Comparison of ENCODE assay signal across 7 cellular contexts in the genomic region with DNA sequence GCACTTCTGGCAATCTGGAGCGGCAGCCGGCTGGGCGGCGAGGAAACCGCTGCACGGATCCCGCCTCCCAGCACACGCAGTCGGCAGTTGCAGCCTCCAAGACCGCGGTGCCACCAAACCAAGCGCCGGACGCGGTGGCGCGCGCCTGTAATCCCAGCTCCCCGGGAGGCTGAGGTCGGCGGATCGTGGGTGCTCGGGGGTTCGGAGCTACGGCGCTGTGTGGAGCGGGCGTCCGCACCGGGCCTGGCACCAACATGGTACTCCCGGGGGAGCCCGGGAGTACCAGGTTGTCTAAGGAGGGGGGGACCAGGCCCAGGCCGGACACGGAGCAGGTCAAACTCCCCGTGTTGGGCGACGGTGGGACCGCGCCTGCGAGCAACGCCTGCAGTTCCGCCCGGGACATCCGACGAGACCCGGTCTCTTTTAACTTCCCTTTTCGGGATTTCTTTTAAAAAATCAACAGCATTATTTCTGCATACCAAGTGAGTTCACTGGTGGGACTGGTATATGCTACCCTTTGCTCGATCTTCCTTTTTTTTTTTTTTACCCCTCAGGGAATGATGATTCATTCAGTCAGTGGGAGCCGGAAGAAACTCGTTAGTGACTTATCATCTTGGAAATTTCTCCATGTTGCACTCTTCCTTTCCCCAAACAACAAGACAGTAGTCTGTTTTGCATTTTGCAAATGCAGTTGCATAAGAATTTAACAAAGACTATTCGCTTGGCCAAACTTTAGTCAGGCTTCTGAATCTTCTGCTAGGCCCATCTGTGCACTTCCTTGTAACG. TPM values are rescaled to one million over a fixed set of nuclear protein-coding genes. Genes with fewer than 3 reads are reported as not detected.
DNase-seq lines count a peak whose midpoint lies in the region; ATAC-seq and TF ChIP-seq lines count a peak whose summit lies in the region.

No MANE protein-coding gene starts in this region.

- DNase-seq in activated CD8-positive, alpha-beta T cell treated with anti-CD3 and anti-CD28 coated beads for 36 hours = peak; percentile 35
- DNase-seq in glomerular visceral epithelial cell (ENCODE audit: extremely low spot score) (peak; percentile 17), NCI-H146 (lab: John Stamatoyannopoulos, UW) (no peak)
- peak; percentile 18 for DNase-seq in stimulated activated CD4-positive, alpha-beta T cell treated with anti-CD3 and anti-CD28 coated beads, Interleukin-1b, Interleukin-23, amount 100 ng/mL, for 48 hours

- no peaks in the 10 kb centered on the region for H3K9me3 ChIP-seq in HUES64 (ENCODE audit: insufficient read depth, low read depth, low read length)

- H3K27ac ChIP-seq in HUES64 (ENCODE audit: low read depth, low read length) = peak overlapping the region; percentile 50

- peaks cover 18% of the 10 kb centered on the region for H3K4me1 ChIP-seq in HUES64 (ENCODE audit: insufficient read depth, low read length)

- peak overlapping the region; percentile 69 for H3K4me3 Mint-ChIP-seq in activated CD8-positive, alpha-beta T cell treated with anti-CD3 and anti-CD28 coated beads for 36 hours

- no peak overlapping the region for H3K27ac Mint-ChIP-seq in activated CD8-positive, alpha-beta T cell treated with anti-CD3 and anti-CD28 coated beads for 36 hours

- peaks cover 44% of the 10 kb centered on the region for H3K27me3 ChIP-seq in HUES64 (ENCODE audit: insufficient read depth, low read length)

- peaks cover 32% of the 10 kb centered on the region for H3K4me1 Mint-ChIP-seq in activated CD8-positive, alpha-beta T cell treated with anti-CD3 and anti-CD28 coated beads for 36 hours (ENCODE audit: low read depth)

- peak overlapping the region; percentile 73 for H3K4me3 ChIP-seq in HUES64 (ENCODE audit: low read length)

- H3K9me3 Mint-ChIP-seq in activated CD8-positive, alpha-beta T cell treated with anti-CD3 and anti-CD28 coated beads for 36 hours = no peaks in the 10 kb centered on the region

- intact Hi-C loops in activated CD8-positive, alpha-beta T cell treated with anti-CD3 and anti-CD28 coated beads for 36 hours (cut with micrococcal nuclease) = no loop called here

- H3K36me3 Mint-ChIP-seq in activated CD8-positive, alpha-beta T cell treated with anti-CD3 and anti-CD28 coated beads for 36 hours (ENCODE audit: low read depth) = peaks cover 5% of the 10 kb centered on the region

- 5% methylated on average over 52 of the region's 52 CpGs for WGBS in HUES64

- H3K9ac ChIP-seq in HUES64 (ENCODE audit: low read depth, low read length) = peak overlapping the region; percentile 79

- POLR2A ChIA-PET in activated CD8-positive, alpha-beta T cell treated with anti-CD3 and anti-CD28 coated beads for 36 hours (lab: Charles Lee) = interaction anchor here (0.8 kb wide), 1 partner anchor 19 kb away, joined by 3 read pairs; no protein-coding TSS in a partner anchor

- no peak for ATAC-seq in activated CD8-positive, alpha-beta T cell treated with anti-CD3 and anti-CD28 coated beads for 36 hours
- ATAC-seq in esophagus mucosa (no peak), SK-N-SH treated with all-trans-retinoic acid at 6 μM for 48 hours (no peak)

- H3K27me3 Mint-ChIP-seq in activated CD8-positive, alpha-beta T cell treated with anti-CD3 and anti-CD28 coated beads for 36 hours = peaks cover 23% of the 10 kb centered on the region

- H3K36me3 ChIP-seq in HUES64 (ENCODE audit: insufficient read depth, low read length) = no peaks in the 10 kb centered on the region

- CTCF ChIA-PET in activated CD8-positive, alpha-beta T cell treated with anti-CD3 and anti-CD28 coated beads for 36 hours (lab: Charles Lee) = interaction anchor here (1.3 kb wide), 1 partner anchor 15 kb away, joined by 3 read pairs; no protein-coding TSS in a partner anchor

- TF ChIP-seq CTCF in activated CD8-positive, alpha-beta T cell treated with anti-CD3 and anti-CD28 coated beads for 36 hours (IDR thresholded peaks at IDR 0.05) = no peak

TF ChIP-seq in SK-N-SH treated with all-trans-retinoic acid at 6 μM for 48 hours, 23 proteins besides CTCF, POLR2A, EP300 and RAD21 (continues in another document):
- TF ChIP-seq OSR1 (CRISPR knock-in tag; IDR thresholded peaks at IDR 0.05) = no peak
- TF ChIP-seq BACH2 (CRISPR knock-in tag; IDR thresholded peaks at IDR 0.05; ENCODE audit: borderline replicate concordance) = no peak
- TF ChIP-seq ISL1 (CRISPR knock-in tag; IDR thresholded peaks at IDR 0.05) = no peak
- no peak for TF ChIP-seq SNAI2 (CRISPR knock-in tag; IDR thresholded peaks at IDR 0.05)
- TF ChIP-seq ARNTL (CRISPR knock-in tag; IDR thresholded peaks at IDR 0.05; ENCODE audit: borderline replicate concordance, low read depth) = no peak
- TF ChIP-seq, protein P1, sequence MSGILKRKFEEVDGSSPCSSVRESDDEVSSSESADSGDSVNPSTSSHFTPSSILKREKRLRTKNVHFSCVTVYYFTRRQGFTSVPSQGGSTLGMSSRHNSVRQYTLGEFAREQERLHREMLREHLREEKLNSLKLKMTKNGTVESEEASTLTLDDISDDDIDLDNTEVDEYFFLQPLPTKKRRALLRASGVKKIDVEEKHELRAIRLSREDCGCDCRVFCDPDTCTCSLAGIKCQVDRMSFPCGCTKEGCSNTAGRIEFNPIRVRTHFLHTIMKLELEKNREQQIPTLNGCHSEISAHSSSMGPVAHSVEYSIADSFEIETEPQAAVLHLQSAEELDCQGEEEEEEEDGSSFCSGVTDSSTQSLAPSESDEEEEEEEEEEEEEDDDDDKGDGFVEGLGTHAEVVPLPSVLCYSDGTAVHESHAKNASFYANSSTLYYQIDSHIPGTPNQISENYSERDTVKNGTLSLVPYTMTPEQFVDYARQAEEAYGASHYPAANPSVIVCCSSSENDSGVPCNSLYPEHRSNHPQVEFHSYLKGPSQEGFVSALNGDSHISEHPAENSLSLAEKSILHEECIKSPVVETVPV (CRISPR knock-in tag; IDR thresholded peaks at IDR 0.05) = no peak
- TF ChIP-seq ZFP30 (CRISPR knock-in tag; IDR thresholded peaks at IDR 0.05) = no peak
- TF ChIP-seq GLIS3 (CRISPR knock-in tag; IDR thresholded peaks at IDR 0.05) = no peak
- TF ChIP-seq, protein P2, sequence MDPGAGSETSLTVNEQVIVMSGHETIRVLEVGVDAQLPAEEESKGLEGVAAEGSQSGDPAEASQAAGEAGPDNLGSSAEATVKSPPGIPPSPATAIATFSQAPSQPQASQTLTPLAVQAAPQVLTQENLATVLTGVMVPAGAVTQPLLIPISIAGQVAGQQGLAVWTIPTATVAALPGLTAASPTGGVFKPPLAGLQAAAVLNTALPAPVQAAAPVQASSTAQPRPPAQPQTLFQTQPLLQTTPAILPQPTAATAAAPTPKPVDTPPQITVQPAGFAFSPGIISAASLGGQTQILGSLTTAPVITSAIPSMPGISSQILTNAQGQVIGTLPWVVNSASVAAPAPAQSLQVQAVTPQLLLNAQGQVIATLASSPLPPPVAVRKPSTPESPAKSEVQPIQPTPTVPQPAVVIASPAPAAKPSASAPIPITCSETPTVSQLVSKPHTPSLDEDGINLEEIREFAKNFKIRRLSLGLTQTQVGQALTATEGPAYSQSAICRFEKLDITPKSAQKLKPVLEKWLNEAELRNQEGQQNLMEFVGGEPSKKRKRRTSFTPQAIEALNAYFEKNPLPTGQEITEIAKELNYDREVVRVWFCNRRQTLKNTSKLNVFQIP (CRISPR knock-in tag; IDR thresholded peaks at IDR 0.05; ENCODE audit: borderline replicate concordance, low read depth) = no peak
- TF ChIP-seq ESRRG (CRISPR knock-in tag; IDR thresholded peaks at IDR 0.05) = no peak
- TF ChIP-seq ZNF565 (CRISPR knock-in tag; conservative IDR thresholded peaks at IDR 0.05; ENCODE audit: low read depth) = no peak
- TF ChIP-seq, protein P3, sequence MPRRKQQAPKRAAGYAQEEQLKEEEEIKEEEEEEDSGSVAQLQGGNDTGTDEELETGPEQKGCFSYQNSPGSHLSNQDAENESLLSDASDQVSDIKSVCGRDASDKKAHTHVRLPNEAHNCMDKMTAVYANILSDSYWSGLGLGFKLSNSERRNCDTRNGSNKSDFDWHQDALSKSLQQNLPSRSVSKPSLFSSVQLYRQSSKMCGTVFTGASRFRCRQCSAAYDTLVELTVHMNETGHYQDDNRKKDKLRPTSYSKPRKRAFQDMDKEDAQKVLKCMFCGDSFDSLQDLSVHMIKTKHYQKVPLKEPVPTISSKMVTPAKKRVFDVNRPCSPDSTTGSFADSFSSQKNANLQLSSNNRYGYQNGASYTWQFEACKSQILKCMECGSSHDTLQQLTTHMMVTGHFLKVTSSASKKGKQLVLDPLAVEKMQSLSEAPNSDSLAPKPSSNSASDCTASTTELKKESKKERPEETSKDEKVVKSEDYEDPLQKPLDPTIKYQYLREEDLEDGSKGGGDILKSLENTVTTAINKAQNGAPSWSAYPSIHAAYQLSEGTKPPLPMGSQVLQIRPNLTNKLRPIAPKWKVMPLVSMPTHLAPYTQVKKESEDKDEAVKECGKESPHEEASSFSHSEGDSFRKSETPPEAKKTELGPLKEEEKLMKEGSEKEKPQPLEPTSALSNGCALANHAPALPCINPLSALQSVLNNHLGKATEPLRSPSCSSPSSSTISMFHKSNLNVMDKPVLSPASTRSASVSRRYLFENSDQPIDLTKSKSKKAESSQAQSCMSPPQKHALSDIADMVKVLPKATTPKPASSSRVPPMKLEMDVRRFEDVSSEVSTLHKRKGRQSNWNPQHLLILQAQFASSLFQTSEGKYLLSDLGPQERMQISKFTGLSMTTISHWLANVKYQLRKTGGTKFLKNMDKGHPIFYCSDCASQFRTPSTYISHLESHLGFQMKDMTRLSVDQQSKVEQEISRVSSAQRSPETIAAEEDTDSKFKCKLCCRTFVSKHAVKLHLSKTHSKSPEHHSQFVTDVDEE (CRISPR knock-in tag; IDR thresholded peaks at IDR 0.05) = no peak
- no peak for TF ChIP-seq ZNF8 (CRISPR knock-in tag; IDR thresholded peaks at IDR 0.05)
- TF ChIP-seq RARB (CRISPR knock-in tag; IDR thresholded peaks at IDR 0.05) = no peak
- TF ChIP-seq, protein P4, sequence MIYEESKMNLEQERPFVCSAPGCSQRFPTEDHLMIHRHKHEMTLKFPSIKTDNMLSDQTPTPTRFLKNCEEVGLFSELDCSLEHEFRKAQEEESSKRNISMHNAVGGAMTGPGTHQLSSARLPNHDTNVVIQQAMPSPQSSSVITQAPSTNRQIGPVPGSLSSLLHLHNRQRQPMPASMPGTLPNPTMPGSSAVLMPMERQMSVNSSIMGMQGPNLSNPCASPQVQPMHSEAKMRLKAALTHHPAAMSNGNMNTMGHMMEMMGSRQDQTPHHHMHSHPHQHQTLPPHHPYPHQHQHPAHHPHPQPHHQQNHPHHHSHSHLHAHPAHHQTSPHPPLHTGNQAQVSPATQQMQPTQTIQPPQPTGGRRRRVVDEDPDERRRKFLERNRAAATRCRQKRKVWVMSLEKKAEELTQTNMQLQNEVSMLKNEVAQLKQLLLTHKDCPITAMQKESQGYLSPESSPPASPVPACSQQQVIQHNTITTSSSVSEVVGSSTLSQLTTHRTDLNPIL (CRISPR knock-in tag; IDR thresholded peaks at IDR 0.05; ENCODE audit: low read depth) = no peak

RNA-seq across cellular contexts. Expression of a gene that starts 27.6 kb away (rescaled TPM):
- 0.30 TPM for polyA plus RNA-seq in HUES64 (2013, experiment 1 of 2)
- 0.44 TPM for polyA plus RNA-seq in HUES64 (2013, experiment 2 of 2)
- under 1 TPM; 0.31 to 0.43 TPM for total RNA-seq in activated CD8-positive, alpha-beta T cell treated with anti-CD3 and anti-CD28 coated beads for 36 hours
- 1.1 TPM for total RNA-seq in esophagus mucosa

RNA-seq across cellular contexts. Expression of a gene that starts 53.8 kb away (rescaled TPM):
- 53.2 TPM for polyA plus RNA-seq in HUES64 (2013, experiment 1 of 2)
- polyA plus RNA-seq in HUES64 (2013, experiment 2 of 2) = 44.4 TPM
- total RNA-seq in activated CD8-positive, alpha-beta T cell treated with anti-CD3 and anti-CD28 coated beads for 36 hours = 10 to 100 TPM; 45.6 to 46.4 TPM
- total RNA-seq in esophagus mucosa = 22.0 TPM
